ENCODE assay signal across 13 cellular contexts in the genomic region with DNA sequence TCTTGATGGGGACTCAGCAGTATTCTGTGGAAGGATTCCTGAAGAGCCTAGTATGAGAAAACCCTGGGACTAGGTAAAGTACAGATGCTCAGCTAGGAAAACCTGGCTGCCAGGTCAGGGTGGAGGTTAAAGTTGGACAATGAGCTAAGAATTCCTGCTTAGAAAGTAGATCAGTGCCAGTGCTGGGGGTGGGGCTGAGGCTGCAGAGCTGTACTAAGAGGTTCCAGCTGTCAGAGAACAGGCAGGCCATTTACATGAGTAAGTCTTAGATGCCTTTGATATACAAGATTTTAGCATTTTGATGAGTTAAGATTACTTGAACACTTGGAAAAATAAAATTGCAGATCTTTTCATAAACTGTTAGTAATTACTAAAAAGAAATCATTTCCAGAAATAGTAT.
DNase-seq lines count a peak whose midpoint lies in the region; ATAC-seq and TF ChIP-seq lines count a peak whose summit lies in the region.
"Had no signal": no experiment of that assay in that cellular context is flagged by ENCODE, and none has a peak within 500 bp of the region (broad histone marks: within the 10 kb centered on the region; RNA-seq: fewer than 3 reads in every experiment).

No MANE protein-coding gene starts in this region.

- H3K36me3 ChIP-seq in SK-N-SH (replicated peaks in 1 of 2; ENCODE audit: control insufficient read depth in 1 of 2, insufficient read depth in 2 of 2, low read length in 1 of 2), result no peaks in the 10 kb centered on the region

- H3K79me2 ChIP-seq in SK-N-SH (ENCODE audit: insufficient read depth), result no peaks in the 10 kb centered on the region
- H3K79me2 ChIP-seq: hepatocyte had no signal

- H3K27ac Mint-ChIP-seq in glutamatergic neuron (ENCODE audit: unreplicated experiment), result no peak overlapping the region
- no peak overlapping the region for H3K27ac Mint-ChIP-seq in stimulated activated memory B cell treated with anti-CD40 and anti-IgM and Interleukin-4, amounts not matched to agents 10 μg/mL and 1 μg/mL and 100 μg/mL, for 72 hours
- H3K27ac Mint-ChIP-seq in activated CD4-positive, alpha-beta T cell treated with anti-CD3 and anti-CD28 coated beads, Interleukin-2, amount 10 ng/mL, durations not matched to agents 7 days and 5 days, result no peak overlapping the region
- H3K27ac Mint-ChIP-seq: activated CD8-positive, alpha-beta T cell treated with anti-CD3 and anti-CD28 coated beads for 36 hours; activated naive CD4-positive, alpha-beta T cell treated with anti-CD3 and anti-CD28 coated beads, Interleukin-2, amount 10 ng/mL, durations not matched to agents 7 days and 5 days; dendritic cell treated with granulocyte-macrophage colony-stimulating factor and Interleukin-4, amounts not matched to agents 40 ng/mL and 50 ng/mL, for 4 days; T-cell had no signal

- no peaks in the 10 kb centered on the region for H3K27me3 Mint-ChIP-seq in glutamatergic neuron (ENCODE audit: unreplicated experiment)
- H3K27me3 Mint-ChIP-seq in stimulated activated memory B cell treated with anti-CD40 and anti-IgM and Interleukin-4, amounts not matched to agents 10 μg/mL and 1 μg/mL and 100 μg/mL, for 72 hours, result no peaks in the 10 kb centered on the region
- no peaks in the 10 kb centered on the region for H3K27me3 Mint-ChIP-seq in activated CD4-positive, alpha-beta T cell treated with anti-CD3 and anti-CD28 coated beads, Interleukin-2, amount 10 ng/mL, durations not matched to agents 7 days and 5 days
- H3K27me3 Mint-ChIP-seq: activated CD8-positive, alpha-beta T cell treated with anti-CD3 and anti-CD28 coated beads for 36 hours; activated naive CD4-positive, alpha-beta T cell treated with anti-CD3 and anti-CD28 coated beads, Interleukin-2, amount 10 ng/mL, durations not matched to agents 7 days and 5 days; dendritic cell treated with granulocyte-macrophage colony-stimulating factor and Interleukin-4, amounts not matched to agents 40 ng/mL and 50 ng/mL, for 4 days; T-cell had no signal

- H3K4me1 Mint-ChIP-seq in glutamatergic neuron (ENCODE audit: low read depth, unreplicated experiment), result peaks cover 3% of the 10 kb centered on the region
- no peaks in the 10 kb centered on the region for H3K4me1 Mint-ChIP-seq in stimulated activated memory B cell treated with anti-CD40 and anti-IgM and Interleukin-4, amounts not matched to agents 10 μg/mL and 1 μg/mL and 100 μg/mL, for 72 hours
- no peaks in the 10 kb centered on the region for H3K4me1 Mint-ChIP-seq in activated CD4-positive, alpha-beta T cell treated with anti-CD3 and anti-CD28 coated beads, Interleukin-2, amount 10 ng/mL, durations not matched to agents 7 days and 5 days
- H3K4me1 Mint-ChIP-seq: activated naive CD4-positive, alpha-beta T cell treated with anti-CD3 and anti-CD28 coated beads, Interleukin-2, amount 10 ng/mL, durations not matched to agents 7 days and 5 days; T-cell had no signal

- no peak overlapping the region for H3K4me3 Mint-ChIP-seq in glutamatergic neuron (ENCODE audit: unreplicated experiment)
- no peak overlapping the region for H3K4me3 Mint-ChIP-seq in stimulated activated memory B cell treated with anti-CD40 and anti-IgM and Interleukin-4, amounts not matched to agents 10 μg/mL and 1 μg/mL and 100 μg/mL, for 72 hours
- no peak overlapping the region for H3K4me3 Mint-ChIP-seq in activated CD4-positive, alpha-beta T cell treated with anti-CD3 and anti-CD28 coated beads, Interleukin-2, amount 10 ng/mL, durations not matched to agents 7 days and 5 days
- H3K4me3 Mint-ChIP-seq: activated CD8-positive, alpha-beta T cell treated with anti-CD3 and anti-CD28 coated beads for 36 hours; activated naive CD4-positive, alpha-beta T cell treated with anti-CD3 and anti-CD28 coated beads, Interleukin-2, amount 10 ng/mL, durations not matched to agents 7 days and 5 days; dendritic cell treated with granulocyte-macrophage colony-stimulating factor and Interleukin-4, amounts not matched to agents 40 ng/mL and 50 ng/mL, for 4 days; T-cell had no signal

- ATAC-seq in stimulated activated memory B cell treated with anti-CD40 and anti-IgM and Interleukin-4, amounts not matched to agents 10 μg/mL and 1 μg/mL and 100 μg/mL, for 72 hours, result peak; percentile 24
- no peak for ATAC-seq in GM19395 (IDR thresholded peaks at IDR 0.05; ENCODE audit: unreplicated experiment)
- ATAC-seq: activated CD8-positive, alpha-beta T cell treated with anti-CD3 and anti-CD28 coated beads for 36 hours; T-cell had no signal

- no peaks in the 10 kb centered on the region for H3K9me3 ChIP-seq in SK-N-SH

- peak in 1 of 2 experiments; percentile 67; a peak in 2 of 4 replicates for TF ChIP-seq EP300 in SK-N-SH (IDR thresholded peaks at IDR 0.05; ENCODE audit: borderline replicate concordance in 1 of 2, low read depth in 1 of 2, low read length in 1 of 2)

- H3K4me2 ChIP-seq in SK-N-SH, result no peak overlapping the region
- H3K4me2 ChIP-seq: hepatocyte had no signal

- peaks cover 3% of the 10 kb centered on the region for H3F3A ChIP-seq in SK-N-SH (replicated peaks; ENCODE audit: insufficient read depth)

- H2AFZ ChIP-seq in SK-N-SH (ENCODE audit: low read depth), result no peak overlapping the region
- H2AFZ ChIP-seq: hepatocyte had no signal

- H3K9me2 ChIP-seq in SK-N-SH, result no peaks in the 10 kb centered on the region; the same call in 1 of the 2 replicates

- POLR2A ChIA-PET in SK-N-SH (lab: Yijun Ruan, JAX), result no interaction called here
- POLR2A ChIA-PET in activated CD4-positive, alpha-beta T cell treated with anti-CD3 and anti-CD28 coated beads, Interleukin-2, amount 10 ng/mL, durations not matched to agents 7 days and 5 days (lab: Charles Lee), result no interaction called here

- no peaks in the 10 kb centered on the region for H3K9me3 Mint-ChIP-seq in glutamatergic neuron (ENCODE audit: unreplicated experiment)
- H3K9me3 Mint-ChIP-seq in stimulated activated memory B cell treated with anti-CD40 and anti-IgM and Interleukin-4, amounts not matched to agents 10 μg/mL and 1 μg/mL and 100 μg/mL, for 72 hours, result peaks cover 3% of the 10 kb centered on the region
- H3K9me3 Mint-ChIP-seq in activated CD4-positive, alpha-beta T cell treated with anti-CD3 and anti-CD28 coated beads, Interleukin-2, amount 10 ng/mL, durations not matched to agents 7 days and 5 days, result peaks cover 7% of the 10 kb centered on the region

- H3K4me3 ChIP-seq in SK-N-SH (ENCODE audit: low read depth in 2 of 2, low read length in 1 of 2), result no peak overlapping the region
- H3K4me3 ChIP-seq: hepatocyte had no signal

- H3K27ac ChIP-seq in SK-N-SH (ENCODE audit: low read depth in 2 of 2, low read length in 1 of 2), result peak overlapping the region; percentile 5 to 68; a peak in 2 of 4 replicates
- H3K27ac ChIP-seq: hepatocyte had no signal

- no peaks in the 10 kb centered on the region for H3K36me3 Mint-ChIP-seq in glutamatergic neuron (ENCODE audit: unreplicated experiment)
- no peaks in the 10 kb centered on the region for H3K36me3 Mint-ChIP-seq in stimulated activated memory B cell treated with anti-CD40 and anti-IgM and Interleukin-4, amounts not matched to agents 10 μg/mL and 1 μg/mL and 100 μg/mL, for 72 hours
- H3K36me3 Mint-ChIP-seq in activated CD4-positive, alpha-beta T cell treated with anti-CD3 and anti-CD28 coated beads, Interleukin-2, amount 10 ng/mL, durations not matched to agents 7 days and 5 days (ENCODE audit: low read depth), result no peaks in the 10 kb centered on the region
- H3K36me3 Mint-ChIP-seq: activated naive CD4-positive, alpha-beta T cell treated with anti-CD3 and anti-CD28 coated beads, Interleukin-2, amount 10 ng/mL, durations not matched to agents 7 days and 5 days; T-cell had no signal

- no peak for TF ChIP-seq RAD21 in SK-N-SH (IDR thresholded peaks at IDR 0.05; ENCODE audit: low read length)

- no peaks in the 10 kb centered on the region for H4K20me1 ChIP-seq in SK-N-SH (ENCODE audit: insufficient read depth)

- H3K4me1 ChIP-seq in SK-N-SH (ENCODE audit: control insufficient read depth in 1 of 2, insufficient read depth in 2 of 2, low read depth in 1 of 2, low read length in 1 of 2), result peaks cover 0 to 3% of the 10 kb centered on the region in 2 experiments; a peak in 2 of 4 replicates

- TF ChIP-seq CTCF in SK-N-SH (IDR thresholded peaks at IDR 0.05) (no peak), glutamatergic neuron (IDR thresholded peaks at IDR 0.05; ENCODE audit: partially characterized antibody, unreplicated experiment) (no peak)

- DNase-seq in HCEC 1CT (peak; percentile 45), SK-N-SH (peak; percentile 27), glutamatergic neuron (peak; percentile 18), HUDEP-2 (lab: John Stamatoyannopoulos, UW; ENCODE audit: unreplicated experiment in 76 of 76) (no peak)
- no peak for DNase-seq in activated CD4-positive, alpha-beta T cell treated with anti-CD3 and anti-CD28 coated beads, Interleukin-2, amount 10 ng/mL, durations not matched to agents 7 days and 5 days
- DNase-seq: activated CD8-positive, alpha-beta T cell treated with anti-CD3 and anti-CD28 coated beads for 36 hours; activated naive CD4-positive, alpha-beta T cell treated with anti-CD3 and anti-CD28 coated beads, Interleukin-2, amount 10 ng/mL, durations not matched to agents 7 days and 5 days; NCI-H524 treated with DMSO at 0.1 percent for 48 hours; T-cell had no signal

- no peak overlapping the region for H3K9ac ChIP-seq in SK-N-SH

- CTCF ChIA-PET in SK-N-SH (lab: Yijun Ruan, JAX), result interaction anchor here (1.9 kb wide), 1 partner anchor 12 kb away, joined by 4 read pairs; no protein-coding TSS in a partner anchor
- CTCF ChIA-PET in activated CD4-positive, alpha-beta T cell treated with anti-CD3 and anti-CD28 coated beads, Interleukin-2, amount 10 ng/mL, durations not matched to agents 7 days and 5 days (lab: Charles Lee), result no interaction called here

- no peaks in the 10 kb centered on the region for H3K27me3 ChIP-seq in SK-N-SH (ENCODE audit: insufficient read depth)
- H3K27me3 ChIP-seq: hepatocyte had no signal

TF ChIP-seq in SK-N-SH, 30 proteins besides CTCF, POLR2A, EP300 and RAD21 (continues in another document):
- peak; percentile 54 for TF ChIP-seq NFIC (IDR thresholded peaks at IDR 0.05; ENCODE audit: borderline replicate concordance)
- TF ChIP-seq, protein P1, sequence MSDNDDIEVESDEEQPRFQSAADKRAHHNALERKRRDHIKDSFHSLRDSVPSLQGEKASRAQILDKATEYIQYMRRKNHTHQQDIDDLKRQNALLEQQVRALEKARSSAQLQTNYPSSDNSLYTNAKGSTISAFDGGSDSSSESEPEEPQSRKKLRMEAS (IDR thresholded peaks at IDR 0.05; ENCODE audit: low read depth), result 0 out of 2 replicates have a peak, but pooled peaks have one; percentile 20
- TF ChIP-seq SIN3A (IDR thresholded peaks at IDR 0.05; ENCODE audit: borderline replicate concordance, low read depth, low read length), result no peak
- peak; percentile 45; the same call in 1 of the 2 replicates for TF ChIP-seq FOSL2 (IDR thresholded peaks at IDR 0.05; ENCODE audit: borderline replicate concordance, low read depth)
- peak; percentile 20; the same call in 1 of the 2 replicates for TF ChIP-seq MEF2A (IDR thresholded peaks at IDR 0.05; ENCODE audit: borderline replicate concordance, low read depth)

Comparison
In these comparisons a context has a peak if more than half of its experiments do, and no peak if none do; other contexts are left out.
1. DNase-seq: peak in HCEC 1CT (single experiment), SK-N-SH (single experiment) and glutamatergic neuron (single experiment); none in activated CD4-positive, alpha-beta T cell treated with anti-CD3 and anti-CD28 coated beads, Interleukin-2, amount 10 ng/mL, durations not matched to agents 7 days and 5 days (single experiment) and HUDEP-2 (0 of 76).